Comparison of ENCODE assay signal across 17 cellular contexts in genomic region chr20:64030371-64031134, GRCh38. TPM values are rescaled to one million over a fixed set of nuclear protein-coding genes. Genes with fewer than 3 reads are reported as not detected.
DNase-seq lines count a peak whose midpoint lies in the region; ATAC-seq and TF ChIP-seq lines count a peak whose summit lies in the region.
"Had no signal": no experiment of that assay in that cellular context is flagged by ENCODE, and none has a peak within 500 bp of the region (broad histone marks: within the 10 kb centered on the region; RNA-seq: fewer than 3 reads in every experiment).

No MANE protein-coding gene starts in this region.

- H3K27me3 ChIP-seq in gastrocnemius medialis: no peaks in the 10 kb centered on the region
- H3K27me3 ChIP-seq: Peyer's patch had no signal

- POLR2A ChIA-PET in activated CD8-positive, alpha-beta T cell treated with anti-CD3 and anti-CD28 coated beads, Interleukin-2, amount 10 ng/mL, durations not matched to agents 7 days and 5 days (lab: Charles Lee): no interaction called here
- POLR2A ChIA-PET in activated CD8-positive, alpha-beta T cell treated with anti-CD3 and anti-CD28 coated beads for 36 hours (lab: Charles Lee): interaction anchor here (0.6 to 1.4 kb wide), 3 partner anchors 9 to 50 kb away, joined by 3 to 4 read pairs (median 3); partner anchors contain the start of genes PRPF6 and TCEA2
- POLR2A ChIA-PET in naive thymus-derived CD8-positive, alpha-beta T cell (lab: Charles Lee): no interaction called here

- H3K27ac Mint-ChIP-seq in activated CD8-positive, alpha-beta T cell treated with anti-CD3 and anti-CD28 coated beads, Interleukin-2, amount 10 ng/mL, durations not matched to agents 7 days and 5 days: peak overlapping the region; percentile 34
- H3K27ac Mint-ChIP-seq in activated CD8-positive, alpha-beta T cell treated with anti-CD3 and anti-CD28 coated beads for 36 hours: no peak overlapping the region
- H3K27ac Mint-ChIP-seq in chondrocyte (ENCODE audit: unreplicated experiment): no peak overlapping the region
- peak overlapping the region in 2 of 10 donors; percentile 18 to 79 for H3K27ac Mint-ChIP-seq in naive thymus-derived CD8-positive, alpha-beta T cell
- H3K27ac Mint-ChIP-seq: H9, IgD-negative memory B cell had no signal

- no peak overlapping the region for H3K27ac ChIP-seq in gastrocnemius medialis
- H3K27ac ChIP-seq: C4-2B, Peyer's patch had no signal

- TF ChIP-seq POLR2A in gastrocnemius medialis (IDR thresholded peaks at IDR 0.05): no peak

- peaks cover 73% of the 10 kb centered on the region for H3K36me3 Mint-ChIP-seq in activated CD8-positive, alpha-beta T cell treated with anti-CD3 and anti-CD28 coated beads, Interleukin-2, amount 10 ng/mL, durations not matched to agents 7 days and 5 days (ENCODE audit: low read depth)
- H3K36me3 Mint-ChIP-seq in activated CD8-positive, alpha-beta T cell treated with anti-CD3 and anti-CD28 coated beads for 36 hours (ENCODE audit: low read depth): peaks cover 31% of the 10 kb centered on the region
- peaks cover 43% of the 10 kb centered on the region for H3K36me3 Mint-ChIP-seq in chondrocyte (ENCODE audit: low read depth)
- peaks cover 0 to 77% (median 26%) of the 10 kb centered on the region in 3 donors for H3K36me3 Mint-ChIP-seq in naive thymus-derived CD8-positive, alpha-beta T cell
- H3K36me3 Mint-ChIP-seq: IgD-negative memory B cell had no signal

- peaks cover 24% of the 10 kb centered on the region for H3K4me1 Mint-ChIP-seq in activated CD8-positive, alpha-beta T cell treated with anti-CD3 and anti-CD28 coated beads, Interleukin-2, amount 10 ng/mL, durations not matched to agents 7 days and 5 days (ENCODE audit: low read depth)
- H3K4me1 Mint-ChIP-seq in activated CD8-positive, alpha-beta T cell treated with anti-CD3 and anti-CD28 coated beads for 36 hours (ENCODE audit: low read depth): peaks cover 18% of the 10 kb centered on the region
- H3K4me1 Mint-ChIP-seq in chondrocyte (ENCODE audit: low read depth): no peaks in the 10 kb centered on the region
- H3K4me1 Mint-ChIP-seq in naive thymus-derived CD8-positive, alpha-beta T cell: peaks cover 16 to 20% (median 18%) of the 10 kb centered on the region in 4 donors

- H3K4me3 ChIP-seq in gastrocnemius medialis: no peak overlapping the region
- H3K4me3 ChIP-seq: Peyer's patch had no signal

- H3K36me3 ChIP-seq in gastrocnemius medialis: peaks cover 4 to 82% of the 10 kb centered on the region in 2 donors

- H3K4me1 ChIP-seq in gastrocnemius medialis: no peaks in the 10 kb centered on the region
- H3K4me1 ChIP-seq: Peyer's patch had no signal

- in situ Hi-C loops in gastrocnemius medialis (cut with MboI; ENCODE audit: low sequenced_read_pairs in 4 of 4): no loop called here

- no peak for ATAC-seq in activated CD8-positive, alpha-beta T cell treated with anti-CD3 and anti-CD28 coated beads, Interleukin-2, amount 10 ng/mL, durations not matched to agents 7 days and 5 days
- no peak for ATAC-seq in activated CD8-positive, alpha-beta T cell treated with anti-CD3 and anti-CD28 coated beads for 36 hours
- no peak for ATAC-seq in naive thymus-derived CD8-positive, alpha-beta T cell
- ATAC-seq in gastrocnemius medialis: no peak

- CTCF ChIA-PET in activated CD8-positive, alpha-beta T cell treated with anti-CD3 and anti-CD28 coated beads, Interleukin-2, amount 10 ng/mL, durations not matched to agents 7 days and 5 days (lab: Charles Lee): no interaction called here
- CTCF ChIA-PET in activated CD8-positive, alpha-beta T cell treated with anti-CD3 and anti-CD28 coated beads for 36 hours (lab: Charles Lee): no interaction called here

- intact Hi-C loops in activated CD8-positive, alpha-beta T cell treated with anti-CD3 and anti-CD28 coated beads for 36 hours (cut with micrococcal nuclease): loop anchor here (10.0 kb wide), 1 partner anchor 46 kb away; the partner anchor contains the start of gene PRPF6
- intact Hi-C loops in posterior vena cava (cut with DNase I) (loop anchor here in 1 of 2 donors (10.0 kb wide), 1 partner anchor 84 kb away; no protein-coding TSS in a partner anchor), gastrocnemius medialis (cut with DNase I; ENCODE audit: low total_unique reads) (no loop called here)

- no peaks in the 10 kb centered on the region for H3K27me3 Mint-ChIP-seq in activated CD8-positive, alpha-beta T cell treated with anti-CD3 and anti-CD28 coated beads, Interleukin-2, amount 10 ng/mL, durations not matched to agents 7 days and 5 days (ENCODE audit: low read depth)
- no peaks in the 10 kb centered on the region for H3K27me3 Mint-ChIP-seq in activated CD8-positive, alpha-beta T cell treated with anti-CD3 and anti-CD28 coated beads for 36 hours
- no peaks in the 10 kb centered on the region for H3K27me3 Mint-ChIP-seq in chondrocyte (ENCODE audit: low read depth)
- H3K27me3 Mint-ChIP-seq in naive thymus-derived CD8-positive, alpha-beta T cell: no peaks in the 10 kb centered on the region
- H3K27me3 Mint-ChIP-seq: IgD-negative memory B cell had no signal

- no peak for DNase-seq in activated CD8-positive, alpha-beta T cell treated with anti-CD3 and anti-CD28 coated beads, Interleukin-2, amount 10 ng/mL, durations not matched to agents 7 days and 5 days
- no peak for DNase-seq in activated CD8-positive, alpha-beta T cell treated with anti-CD3 and anti-CD28 coated beads for 36 hours
- DNase-seq in HuH-7 (ENCODE audit: low spot score): peak; percentile 82
- peak; percentile 81 for DNase-seq in chondrocyte (ENCODE audit: low spot score)
- DNase-seq in posterior vena cava (ENCODE audit: low spot score): peak; percentile 73
- no peak for DNase-seq in naive thymus-derived CD8-positive, alpha-beta T cell
- no peak for DNase-seq in stimulated activated CD4-positive, alpha-beta T cell treated with anti-CD3 and anti-CD28 coated beads, Interleukin-4, amount 100 ng/mL, for 24 hours
- DNase-seq in gastrocnemius medialis: no peak
- DNase-seq: DMS53, H9, MV-4-11, NCI-H1436, NCI-H2081, NCI-H510A treated with DMSO at 0.1 percent for 48 hours, Peyer's patch had no signal

- no peak overlapping the region for H3K4me3 Mint-ChIP-seq in activated CD8-positive, alpha-beta T cell treated with anti-CD3 and anti-CD28 coated beads, Interleukin-2, amount 10 ng/mL, durations not matched to agents 7 days and 5 days
- H3K4me3 Mint-ChIP-seq in activated CD8-positive, alpha-beta T cell treated with anti-CD3 and anti-CD28 coated beads for 36 hours: no peak overlapping the region
- H3K4me3 Mint-ChIP-seq in chondrocyte (ENCODE audit: unreplicated experiment): no peak overlapping the region
- no peak overlapping the region for H3K4me3 Mint-ChIP-seq in naive thymus-derived CD8-positive, alpha-beta T cell
- H3K4me3 Mint-ChIP-seq: H9, IgD-negative memory B cell had no signal

- TF ChIP-seq CTCF in activated CD8-positive, alpha-beta T cell treated with anti-CD3 and anti-CD28 coated beads for 36 hours (IDR thresholded peaks at IDR 0.05): no peak
- TF ChIP-seq CTCF in chondrocyte (IDR thresholded peaks at IDR 0.05) (no peak), gastrocnemius medialis (IDR thresholded peaks at IDR 0.05 in 4 of 5, conservative IDR thresholded peaks at IDR 0.05 in 1 of 5) (no peak)

- no peaks in the 10 kb centered on the region for H3K9me3 ChIP-seq in gastrocnemius medialis
- H3K9me3 ChIP-seq: Peyer's patch had no signal

- no peaks in the 10 kb centered on the region for H3K9me3 Mint-ChIP-seq in activated CD8-positive, alpha-beta T cell treated with anti-CD3 and anti-CD28 coated beads, Interleukin-2, amount 10 ng/mL, durations not matched to agents 7 days and 5 days (ENCODE audit: insufficient read depth)
- H3K9me3 Mint-ChIP-seq in activated CD8-positive, alpha-beta T cell treated with anti-CD3 and anti-CD28 coated beads for 36 hours: no peaks in the 10 kb centered on the region
- H3K9me3 Mint-ChIP-seq in chondrocyte (ENCODE audit: low read depth): no peaks in the 10 kb centered on the region
- no peaks in the 10 kb centered on the region for H3K9me3 Mint-ChIP-seq in naive thymus-derived CD8-positive, alpha-beta T cell
- H3K9me3 Mint-ChIP-seq: H9, IgD-negative memory B cell had no signal

RNA-seq across cellular contexts. Expression of gene C20orf204, which starts 5.4 kb away (rescaled TPM):
- 1 to 10 TPM; 6.4 to 7.6 TPM for total RNA-seq in activated CD8-positive, alpha-beta T cell treated with anti-CD3 and anti-CD28 coated beads, Interleukin-2, amount 10 ng/mL, durations not matched to agents 7 days and 5 days
- 1 to 10 TPM; 2.8 to 4.7 TPM for total RNA-seq in activated CD8-positive, alpha-beta T cell treated with anti-CD3 and anti-CD28 coated beads for 36 hours
- total RNA-seq in chondrocyte (0.77 to 3.3 TPM (median 0.97 TPM) in 3 replicates), posterior vena cava (under 1 TPM; 0.76 to 0.83 TPM), gastrocnemius medialis (under 1 TPM in 3 of 4 donors, not detected in 1; 0.16 to 0.66 (median 0.33) TPM)
- total RNA-seq in naive thymus-derived CD8-positive, alpha-beta T cell: 1 to 10 TPM; 5.6 to 5.8 TPM
- under 1 TPM in 1 of 3 donors, not detected in 2; 0.54 TPM for polyA plus RNA-seq in naive thymus-derived CD8-positive, alpha-beta T cell
- polyA plus RNA-seq: IgD-negative memory B cell had no signal

RNA-seq across cellular contexts. Expression of gene SOX18, which starts 18.9 kb away (rescaled TPM):
- total RNA-seq in activated CD8-positive, alpha-beta T cell treated with anti-CD3 and anti-CD28 coated beads, Interleukin-2, amount 10 ng/mL, durations not matched to agents 7 days and 5 days: under 1 TPM; 0.13 to 0.21 TPM
- total RNA-seq in activated CD8-positive, alpha-beta T cell treated with anti-CD3 and anti-CD28 coated beads for 36 hours: not detected
- total RNA-seq in chondrocyte (2.1 to 2.8 TPM (median 2.3 TPM) in 3 replicates), posterior vena cava (10 to 100 TPM; 40.8 to 47.6 TPM), gastrocnemius medialis (1 to 10 TPM; 2.9 to 6.5 (median 5.6) TPM)
- total RNA-seq in naive thymus-derived CD8-positive, alpha-beta T cell: not detected
- not detected for polyA plus RNA-seq in naive thymus-derived CD8-positive, alpha-beta T cell
- polyA plus RNA-seq: IgD-negative memory B cell had no signal

RNA-seq across cellular contexts. Expression of gene TCEA2, which starts 32.4 kb away (rescaled TPM):
- 10 to 100 TPM; 49.6 to 55.3 TPM for total RNA-seq in activated CD8-positive, alpha-beta T cell treated with anti-CD3 and anti-CD28 coated beads, Interleukin-2, amount 10 ng/mL, durations not matched to agents 7 days and 5 days
- 10 to 100 TPM; 30.0 to 33.0 TPM for total RNA-seq in activated CD8-positive, alpha-beta T cell treated with anti-CD3 and anti-CD28 coated beads for 36 hours
- total RNA-seq in chondrocyte: 57.1 to 59.2 TPM (median 57.6 TPM) in 3 replicates
- total RNA-seq in posterior vena cava: 10 to 100 TPM; 39.5 to 41.3 TPM
- total RNA-seq in naive thymus-derived CD8-positive, alpha-beta T cell: 10 to 100 TPM; 42.0 to 42.7 TPM
- 10 to 100 TPM; 22.5 to 33.0 (median 32.1) TPM for polyA plus RNA-seq in naive thymus-derived CD8-positive, alpha-beta T cell
- total RNA-seq in gastrocnemius medialis: 10 to 100 TPM in 1 of 4 donors, 1 to 10 TPM in 3; 8.4 to 21.0 (median 8.8) TPM

RNA-seq across cellular contexts. Expression of gene RGS19, which starts 48.8 kb away (rescaled TPM):
- 100 to 1,000 TPM; 130 to 135 TPM for total RNA-seq in activated CD8-positive, alpha-beta T cell treated with anti-CD3 and anti-CD28 coated beads, Interleukin-2, amount 10 ng/mL, durations not matched to agents 7 days and 5 days
- total RNA-seq in activated CD8-positive, alpha-beta T cell treated with anti-CD3 and anti-CD28 coated beads for 36 hours: 10 to 100 TPM; 42.5 to 44.1 TPM
- total RNA-seq in chondrocyte (15.7 to 18.5 TPM (median 18.1 TPM) in 3 replicates), posterior vena cava (10 to 100 TPM; 18.0 to 19.1 TPM), gastrocnemius medialis (1 to 10 TPM in 3 of 4 donors, under 1 TPM in 1; 0.92 to 7.7 (median 3.5) TPM)
- total RNA-seq in naive thymus-derived CD8-positive, alpha-beta T cell: 10 to 100 TPM; 16.9 to 20.7 TPM
- 10 to 100 TPM; 50.9 to 67.5 (median 59.4) TPM for polyA plus RNA-seq in naive thymus-derived CD8-positive, alpha-beta T cell

RNA-seq across cellular contexts. Expression of gene OPRL1, which starts 49.3 kb away (rescaled TPM):
- total RNA-seq in activated CD8-positive, alpha-beta T cell treated with anti-CD3 and anti-CD28 coated beads, Interleukin-2, amount 10 ng/mL, durations not matched to agents 7 days and 5 days: 1 to 10 TPM; 1.5 to 2.0 TPM
- total RNA-seq in activated CD8-positive, alpha-beta T cell treated with anti-CD3 and anti-CD28 coated beads for 36 hours: under 1 TPM; 0.61 to 0.63 TPM
- total RNA-seq in chondrocyte: 3.2 to 4.6 TPM (median 3.5 TPM) in 3 replicates
- 1 to 10 TPM in 1 of 2 donors, under 1 TPM in 1; 0.76 to 1.4 TPM for total RNA-seq in posterior vena cava
- total RNA-seq in naive thymus-derived CD8-positive, alpha-beta T cell: 1 to 10 TPM in 1 of 2 experiments, under 1 TPM in 1; 0.91 to 1.1 TPM
- polyA plus RNA-seq in naive thymus-derived CD8-positive, alpha-beta T cell: 1 to 10 TPM in 1 of 3 donors, under 1 TPM in 2; 0.77 to 1.6 (median 0.82) TPM
- total RNA-seq in gastrocnemius medialis: under 1 TPM; 0.10 to 0.68 (median 0.15) TPM

Comparison
In these comparisons a context has a peak if more than half of its experiments do, and no peak if none do; other contexts are left out.
1. DNase-seq: peak in HuH-7 (single experiment), chondrocyte (single experiment) and posterior vena cava (single experiment); none in activated CD8-positive, alpha-beta T cell treated with anti-CD3 and anti-CD28 coated beads, Interleukin-2, amount 10 ng/mL, durations not matched to agents 7 days and 5 days (single experiment), activated CD8-positive, alpha-beta T cell treated with anti-CD3 and anti-CD28 coated beads for 36 hours (single experiment), naive thymus-derived CD8-positive, alpha-beta T cell (0 of 10), stimulated activated CD4-positive, alpha-beta T cell treated with anti-CD3 and anti-CD28 coated beads, Interleukin-4, amount 100 ng/mL, for 24 hours (single experiment) and gastrocnemius medialis (0 of 2).
2. RNA of gene SOX18, which starts 18.9 kb away (total RNA-seq): 40.8 to 47.6 TPM in posterior vena cava; 2.9 to 6.5 TPM in gastrocnemius medialis, 2.1 to 2.8 TPM in chondrocyte, 0.13 to 0.21 TPM in activated CD8-positive, alpha-beta T cell treated with anti-CD3 and anti-CD28 coated beads, Interleukin-2, amount 10 ng/mL, durations not matched to agents 7 days and 5 days, not detected in activated CD8-positive, alpha-beta T cell treated with anti-CD3 and anti-CD28 coated beads for 36 hours and not detected in naive thymus-derived CD8-positive, alpha-beta T cell; every median in the first group is over 4 times any median in the second.